In genomic region chr10:36722777-36723176, GRCh38 we compare ENCODE assay signal across 22 cellular contexts.
"Had no signal": no experiment of that assay in that cellular context is flagged by ENCODE, and none has a peak within 500 bp of the region (broad histone marks: within the 10 kb centered on the region; RNA-seq: fewer than 3 reads in every experiment).

No MANE protein-coding gene starts in this region.

- H3K36me3 Mint-ChIP-seq: immature natural killer cell, memory B cell, mesothelial cell of epicardium had no signal

- H3K4me3 Mint-ChIP-seq: dendritic cell treated with granulocyte-macrophage colony-stimulating factor and Interleukin-4, amounts not matched to agents 40 ng/mL and 50 ng/mL, for 4 days; effector memory CD8-positive, alpha-beta T cell; endodermal cell; immature natural killer cell; memory B cell; mesothelial cell of epicardium had no signal

- DNase-seq: cerebellar nuclear complex; colonic mucosa; cortex of kidney; effector CD8-positive, alpha-beta T cell; effector memory CD8-positive, alpha-beta T cell; endodermal cell; erythroblast; foreskin keratinocyte; heart left ventricle; hypothalamus; immature natural killer cell; islet precursor cell; kidney; kidney glomerular epithelial cell; left colon; left ventricle myocardium inferior; mammary epithelial cell had no signal

- H3K27ac Mint-ChIP-seq: dendritic cell treated with granulocyte-macrophage colony-stimulating factor and Interleukin-4, amounts not matched to agents 40 ng/mL and 50 ng/mL, for 4 days; effector memory CD8-positive, alpha-beta T cell; endodermal cell; immature natural killer cell; memory B cell; mesothelial cell of epicardium had no signal

- H3K4me1 Mint-ChIP-seq: immature natural killer cell, memory B cell had no signal

- ATAC-seq: effector memory CD8-positive, alpha-beta T cell; foreskin keratinocyte; gastroesophageal sphincter; heart left ventricle; left colon; left lobe of liver had no signal

- H3K9me3 Mint-ChIP-seq: dendritic cell treated with granulocyte-macrophage colony-stimulating factor and Interleukin-4, amounts not matched to agents 40 ng/mL and 50 ng/mL, for 4 days; mesothelial cell of epicardium had no signal

- H3K27me3 Mint-ChIP-seq: effector memory CD8-positive, alpha-beta T cell; memory B cell had no signal
